In genomic region chr3:123618076-123618703, GRCh38 we compare ENCODE assay signal across 12 cellular contexts. TPM values are rescaled to one million over a fixed set of nuclear protein-coding genes. Genes with fewer than 3 reads are reported as not detected.
DNase-seq lines count a peak whose midpoint lies in the region; ATAC-seq, FAIRE-seq and TF ChIP-seq lines count a peak whose summit lies in the region.
"Had no signal": no experiment of that assay in that cellular context is flagged by ENCODE, and none has a peak within 500 bp of the region (broad histone marks: within the 10 kb centered on the region; RNA-seq: fewer than 3 reads in every experiment).

No MANE protein-coding gene starts in this region.

- H3K27ac ChIP-seq in A549, result peak overlapping the region; percentile 14 to 28; a peak in 2 of 6 replicates
- no peak overlapping the region for H3K27ac ChIP-seq in naive thymus-derived CD4-positive, alpha-beta T cell (ENCODE audit: low read depth, low read length)

- TF ChIP-seq POLR2A in A549 (IDR thresholded peaks at IDR 0.05; ENCODE audit: low read length), result no peak

- no peaks in the 10 kb centered on the region for H3K27me3 Mint-ChIP-seq in chondrocyte (ENCODE audit: low read depth)
- no peaks in the 10 kb centered on the region for H3K27me3 Mint-ChIP-seq in naive thymus-derived CD4-positive, alpha-beta T cell
- H3K27me3 Mint-ChIP-seq: activated naive CD8-positive, alpha-beta T cell treated with anti-CD3 and anti-CD28 coated beads, Interleukin-2, amount 50 U/mL, for 24 hours had no signal

- DNase-seq in A549 (ENCODE audit: low read depth in 1 of 2, low spot score in 1 of 2) (no peak), LoVo (ENCODE audit: low spot score) (peak; percentile 57), chondrocyte (ENCODE audit: low spot score) (no peak)
- no peak for DNase-seq in naive thymus-derived CD4-positive, alpha-beta T cell
- no peak for DNase-seq in activated naive CD4-positive, alpha-beta T cell treated with anti-CD3 and anti-CD28 coated beads, Interleukin-2, amount 50 U/mL, for 16 hours
- DNase-seq in stimulated activated naive CD4-positive, alpha-beta T cell treated with Interleukin-2 at 50 U/mL for 16 hours (lab: John Stamatoyannopoulos, UW), result no peak
- DNase-seq: activated CD8-positive, alpha-beta T cell treated with anti-CD3 and anti-CD28 coated beads, Interleukin-2, amount 10 ng/mL, durations not matched to agents 7 days and 5 days; activated naive CD8-positive, alpha-beta T cell treated with anti-CD3 and anti-CD28 coated beads, Interleukin-2, amount 50 U/mL, for 24 hours; NCI-H2081 treated with DMSO at 0.1 percent for 48 hours; retina had no signal

- peak overlapping the region; percentile 55 for H3K4me3 Mint-ChIP-seq in chondrocyte (ENCODE audit: unreplicated experiment)
- H3K4me3 Mint-ChIP-seq in naive thymus-derived CD4-positive, alpha-beta T cell, result no peak overlapping the region
- H3K4me3 Mint-ChIP-seq: activated CD8-positive, alpha-beta T cell treated with anti-CD3 and anti-CD28 coated beads, Interleukin-2, amount 10 ng/mL, durations not matched to agents 7 days and 5 days; activated naive CD8-positive, alpha-beta T cell treated with anti-CD3 and anti-CD28 coated beads, Interleukin-2, amount 50 U/mL, for 24 hours had no signal

- ATAC-seq in A549, result no peak
- ATAC-seq in naive thymus-derived CD4-positive, alpha-beta T cell, result peak; percentile 58
- no peak for ATAC-seq in HG02610 (IDR thresholded peaks at IDR 0.05; ENCODE audit: unreplicated experiment)
- ATAC-seq in GM21529 (IDR thresholded peaks at IDR 0.05; ENCODE audit: unreplicated experiment), result no peak
- ATAC-seq: activated CD8-positive, alpha-beta T cell treated with anti-CD3 and anti-CD28 coated beads, Interleukin-2, amount 10 ng/mL, durations not matched to agents 7 days and 5 days; activated naive CD8-positive, alpha-beta T cell treated with anti-CD3 and anti-CD28 coated beads, Interleukin-2, amount 50 U/mL, for 24 hours had no signal

- WGBS in A549 (ENCODE audit: missing lambda C conversion rate), result 96% methylated on average over 7 of the region's 7 CpGs

- H3K9me3 Mint-ChIP-seq in chondrocyte (ENCODE audit: low read depth), result no peaks in the 10 kb centered on the region
- H3K9me3 Mint-ChIP-seq in naive thymus-derived CD4-positive, alpha-beta T cell, result no peaks in the 10 kb centered on the region
- H3K9me3 Mint-ChIP-seq: activated naive CD8-positive, alpha-beta T cell treated with anti-CD3 and anti-CD28 coated beads, Interleukin-2, amount 50 U/mL, for 24 hours had no signal

- no peak for FAIRE-seq in A549 (lab: Jason Lieb, UNC)

- no peaks in the 10 kb centered on the region for H3K27me3 ChIP-seq in naive thymus-derived CD4-positive, alpha-beta T cell (ENCODE audit: control insufficient read depth in 2 of 2, insufficient read depth in 2 of 2, low read length in 2 of 2)

- peak overlapping the region; percentile 83 for H3K27ac Mint-ChIP-seq in chondrocyte (ENCODE audit: unreplicated experiment)
- H3K27ac Mint-ChIP-seq in naive thymus-derived CD4-positive, alpha-beta T cell, result peak overlapping the region in 2 of 9 donors; percentile 12 to 27
- H3K27ac Mint-ChIP-seq: activated CD8-positive, alpha-beta T cell treated with anti-CD3 and anti-CD28 coated beads, Interleukin-2, amount 10 ng/mL, durations not matched to agents 7 days and 5 days; activated naive CD8-positive, alpha-beta T cell treated with anti-CD3 and anti-CD28 coated beads, Interleukin-2, amount 50 U/mL, for 24 hours had no signal

- no peak overlapping the region for H3K4me3 ChIP-seq in A549
- H3K4me3 ChIP-seq in naive thymus-derived CD4-positive, alpha-beta T cell (ENCODE audit: low read length), result no peak overlapping the region

- TF ChIP-seq CTCF in A549 (IDR thresholded peaks at IDR 0.05) (no peak), chondrocyte (IDR thresholded peaks at IDR 0.05) (no peak)

- H3K4me1 Mint-ChIP-seq in chondrocyte (ENCODE audit: low read depth), result peaks cover 75% of the 10 kb centered on the region
- peaks cover 0 to 8% (median 0%) of the 10 kb centered on the region in 7 donors for H3K4me1 Mint-ChIP-seq in naive thymus-derived CD4-positive, alpha-beta T cell
- H3K4me1 Mint-ChIP-seq: activated naive CD8-positive, alpha-beta T cell treated with anti-CD3 and anti-CD28 coated beads, Interleukin-2, amount 50 U/mL, for 24 hours had no signal

- peak overlapping the region; percentile 19; the same call in 2 of the 3 replicates for H3K4me2 ChIP-seq in A549

- POLR2A ChIA-PET in A549 (lab: Yijun Ruan, JAX), result no interaction called here
- POLR2A ChIA-PET in naive thymus-derived CD4-positive, alpha-beta T cell (lab: Charles Lee), result no interaction called here

- H3K36me3 Mint-ChIP-seq in chondrocyte (ENCODE audit: low read depth), result peaks cover 37% of the 10 kb centered on the region
- peaks cover 0 to 10% (median 5%) of the 10 kb centered on the region in 5 donors for H3K36me3 Mint-ChIP-seq in naive thymus-derived CD4-positive, alpha-beta T cell

- no peak for TF ChIP-seq EP300 in A549 (IDR thresholded peaks at IDR 0.05)

- H3K9me3 ChIP-seq in A549, result no peaks in the 10 kb centered on the region
- no peaks in the 10 kb centered on the region for H3K9me3 ChIP-seq in naive thymus-derived CD4-positive, alpha-beta T cell (ENCODE audit: control insufficient read depth in 2 of 3, low read length in 3 of 3)

- peaks cover 17% of the 10 kb centered on the region for H3K4me1 ChIP-seq in A549
- H3K4me1 ChIP-seq in naive thymus-derived CD4-positive, alpha-beta T cell (ENCODE audit: control insufficient read depth in 2 of 2, insufficient read depth in 2 of 2, low read length in 2 of 2), result no peaks in the 10 kb centered on the region

- CTCF ChIA-PET in A549 (lab: Yijun Ruan, JAX), result interaction anchor here (0.9 to 2.4 kb wide), 6 partner anchors 12 to 105 kb away, joined by 3 to 9 read pairs (median 8); no protein-coding TSS in a partner anchor
- CTCF ChIA-PET in naive thymus-derived CD4-positive, alpha-beta T cell (lab: Charles Lee), result no interaction called here

- H3K36me3 ChIP-seq in naive thymus-derived CD4-positive, alpha-beta T cell (ENCODE audit: control insufficient read depth in 2 of 3, insufficient read depth in 3 of 3, low read length in 3 of 3), result peaks cover 0 to 5% (median 0%) of the 10 kb centered on the region in 3 experiments

- TF ChIP-seq RAD21 in A549 (conservative IDR thresholded peaks at IDR 0.05 in 1 of 2, IDR thresholded peaks at IDR 0.05 in 1 of 2), result no peak

- intact Hi-C loops in naive thymus-derived CD4-positive, alpha-beta T cell (cut with micrococcal nuclease), result no loop called here

TF ChIP-seq in A549, 52 proteins besides CTCF, POLR2A, EP300 and RAD21:
- TF ChIP-seq JUNB (IDR thresholded peaks at IDR 0.05) (no peak), CBX2 (IDR thresholded peaks at IDR 0.05; ENCODE audit: borderline replicate concordance, low read depth) (no peak), RCOR1 (IDR thresholded peaks at IDR 0.05; ENCODE audit: low read depth, low read length) (no peak), POLR2AphosphoS2 (conservative IDR thresholded peaks at IDR 0.05; ENCODE audit: low read length) (no peak), CEBPB (IDR thresholded peaks at IDR 0.05) (no peak), KDM5A (IDR thresholded peaks at IDR 0.05) (no peak), MYC (IDR thresholded peaks at IDR 0.05; ENCODE audit: borderline replicate concordance, low read length) (no peak), EHF (CRISPR knock-in tag; IDR thresholded peaks at IDR 0.05) (no peak), GATA3 (IDR thresholded peaks at IDR 0.05; ENCODE audit: borderline replicate concordance) (no peak)
- TF ChIP-seq, protein P1, sequence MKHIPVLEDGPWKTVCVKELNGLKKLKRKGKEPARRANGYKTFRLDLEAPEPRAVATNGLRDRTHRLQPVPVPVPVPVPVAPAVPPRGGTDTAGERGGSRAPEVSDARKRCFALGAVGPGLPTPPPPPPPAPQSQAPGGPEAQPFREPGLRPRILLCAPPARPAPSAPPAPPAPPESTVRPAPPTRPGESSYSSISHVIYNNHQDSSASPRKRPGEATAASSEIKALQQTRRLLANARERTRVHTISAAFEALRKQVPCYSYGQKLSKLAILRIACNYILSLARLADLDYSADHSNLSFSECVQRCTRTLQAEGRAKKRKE (CRISPR knock-in tag; IDR thresholded peaks at IDR 0.05; ENCODE audit: low read depth), result no peak

RNA-seq across cellular contexts. Expression of gene HACD2, which starts 33.3 kb away (rescaled TPM):
- polyA plus RNA-seq in A549 (2011; rRNA removed) (90.2 and 97.7 TPM in 2 replicates), A549 (2017; fragmentation: RNase III; extraction: RNeasy Plus Mini Kit Qiagen cat#74134 plus additional on column Dnase treatment) (38.5 to 41.8 TPM (median 39.3 TPM) in 3 replicates)
- 26.2 and 31.3 TPM in 2 replicates for polyA plus RNA-seq in A549 (2012; cell fraction: cytosol; rRNA removed)
- 18.3 and 26.1 TPM in 2 replicates for polyA plus RNA-seq in A549 (2012; cell fraction: nucleus; rRNA removed)
- 58.1 and 68.6 TPM in 2 replicates for polyA minus RNA-seq in A549 (2011; rRNA and poly(A)+ RNA removed)
- 78.4 to 106 TPM (median 79.0 TPM) in 3 replicates for total RNA-seq in chondrocyte
- 10 to 100 TPM; 15.9 to 28.3 (median 24.0) TPM for total RNA-seq in naive thymus-derived CD4-positive, alpha-beta T cell
- 10 to 100 TPM; 14.7 to 19.8 TPM for polyA plus RNA-seq in naive thymus-derived CD4-positive, alpha-beta T cell
